Comparison of ENCODE assay signal across 16 cellular contexts in genomic region chr11:119976805-119977583, GRCh38.
DNase-seq lines count a peak whose midpoint lies in the region; ATAC-seq and TF ChIP-seq lines count a peak whose summit lies in the region.
"Had no signal": no experiment of that assay in that cellular context is flagged by ENCODE, and none has a peak within 500 bp of the region (broad histone marks: within the 10 kb centered on the region; RNA-seq: fewer than 3 reads in every experiment).

No MANE protein-coding gene starts in this region.

- H3F3A ChIP-seq in SK-N-SH (replicated peaks; ENCODE audit: insufficient read depth) = no peaks in the 10 kb centered on the region

- H3K27me3 ChIP-seq in layer of hippocampus (ENCODE audit: control insufficient read depth, insufficient read depth, low read length) = no peaks in the 10 kb centered on the region
- H3K27me3 ChIP-seq in osteoblast (ENCODE audit: insufficient read depth, low read length) = peaks cover 11% of the 10 kb centered on the region
- H3K27me3 ChIP-seq in SK-N-SH (ENCODE audit: insufficient read depth) = no peaks in the 10 kb centered on the region; the same call in 1 of the 2 replicates

- H2AFZ ChIP-seq in osteoblast (ENCODE audit: low read length) = no peak overlapping the region
- H2AFZ ChIP-seq in SK-N-SH (ENCODE audit: low read depth) = no peak overlapping the region

- no peak overlapping the region for H3K4me2 ChIP-seq in osteoblast (ENCODE audit: insufficient read depth, low read length)
- H3K4me2 ChIP-seq in SK-N-SH = no peak overlapping the region
- H3K4me2 ChIP-seq: KMS-11 had no signal

- TF ChIP-seq RAD21 in SK-N-SH (IDR thresholded peaks at IDR 0.05; ENCODE audit: low read length) = no peak

- TF ChIP-seq CTCF in osteoblast (IDR thresholded peaks at IDR 0.05; ENCODE audit: extremely low read depth, low read depth, low read length) (no peak), RWPE1 (conservative IDR thresholded peaks at IDR 0.05; ENCODE audit: low read depth) (no peak), SK-N-SH (IDR thresholded peaks at IDR 0.05) (no peak)

- DNase-seq in caudate nucleus (lab: John Stamatoyannopoulos, UW) = peak in 5 of 61 donors; percentile 36 to 66 (median 55)
- DNase-seq in osteoblast (ENCODE audit: insufficient read length, low spot score, missing footprints) = peak; percentile 58
- no peak for DNase-seq in RWPE1 (ENCODE audit: low spot score)
- DNase-seq in SK-N-SH = no peak
- DNase-seq in NCI-H187 (lab: John Stamatoyannopoulos, UW) = no peak
- DNase-seq: AML-193, GDM1, NCI-H187 treated with DMSO at 0.1 percent for 48 hours, NCI-H226, NCI-H82, OCI-M1, SHP77 had no signal

- CTCF ChIA-PET in RWPE1 (lab: Yijun Ruan, JAX) (no interaction called here), SK-N-SH (lab: Yijun Ruan, JAX) (no interaction called here)

- no peaks in the 10 kb centered on the region for H4K20me1 ChIP-seq in osteoblast (ENCODE audit: insufficient read depth, low read length)
- no peaks in the 10 kb centered on the region for H4K20me1 ChIP-seq in SK-N-SH (ENCODE audit: insufficient read depth)

- H3K36me3 ChIP-seq in osteoblast (ENCODE audit: insufficient read depth, low read length) (no peaks in the 10 kb centered on the region), SK-N-SH (replicated peaks in 1 of 2; ENCODE audit: control insufficient read depth in 1 of 2, insufficient read depth in 2 of 2, low read length in 1 of 2) (no peaks in the 10 kb centered on the region)

- no peaks in the 10 kb centered on the region for H3K9me2 ChIP-seq in SK-N-SH

- no peak for ATAC-seq in HG02840 (IDR thresholded peaks at IDR 0.05; ENCODE audit: low FRiP score, unreplicated experiment)

- H3K4me3 ChIP-seq in osteoblast (ENCODE audit: insufficient read depth, low read length) = no peak overlapping the region
- H3K4me3 ChIP-seq in SK-N-SH (ENCODE audit: low read depth in 2 of 2, low read length in 1 of 2) = no peak overlapping the region
- H3K4me3 ChIP-seq: SK-N-MC had no signal

- H3K9me3 ChIP-seq in osteoblast (ENCODE audit: low read depth, low read length) (no peaks in the 10 kb centered on the region), SK-N-SH (no peaks in the 10 kb centered on the region)

- TF ChIP-seq EP300 in SK-N-SH (IDR thresholded peaks at IDR 0.05; ENCODE audit: borderline replicate concordance in 1 of 2, low read depth in 1 of 2, low read length in 1 of 2) = no peak

- H3K79me2 ChIP-seq in osteoblast (ENCODE audit: insufficient read depth, low read length) (no peaks in the 10 kb centered on the region), SK-N-SH (ENCODE audit: insufficient read depth) (no peaks in the 10 kb centered on the region)

- H3K4me1 ChIP-seq in osteoblast (ENCODE audit: insufficient read depth, low read length) (no peaks in the 10 kb centered on the region), SK-N-SH (ENCODE audit: control insufficient read depth in 1 of 2, insufficient read depth in 2 of 2, low read depth in 1 of 2, low read length in 1 of 2) (peaks cover 0 to 30% of the 10 kb centered on the region in 2 experiments; a peak in 1 of 4 replicates)

- POLR2A ChIA-PET in RWPE1 (lab: Yijun Ruan, JAX; ENCODE audit: low non-redundant PET) = no interaction called here
- POLR2A ChIA-PET in SK-N-SH (lab: Yijun Ruan, JAX) = no interaction called here

- H3K9ac ChIP-seq in SK-N-SH = no peak overlapping the region
- H3K9ac ChIP-seq: KMS-11 had no signal

- H3K27ac ChIP-seq in caudate nucleus (ENCODE audit: low read depth, low read length) = peak overlapping the region; percentile 94
- peak overlapping the region; percentile 96 for H3K27ac ChIP-seq in layer of hippocampus (ENCODE audit: low read depth, low read length)
- H3K27ac ChIP-seq in osteoblast (ENCODE audit: low read depth, low read length) = no peak overlapping the region
- H3K27ac ChIP-seq in RWPE1 = no peak overlapping the region
- peak overlapping the region in 1 of 2 experiments; percentile 60; a peak in 2 of 4 replicates for H3K27ac ChIP-seq in SK-N-SH (ENCODE audit: low read depth in 2 of 2, low read length in 1 of 2)
- H3K27ac ChIP-seq: KMS-11, SK-N-MC had no signal

- 41% methylated on average over 13 of the region's 13 CpGs for WGBS in SK-N-SH (ENCODE audit: low lambda C conversion rate)

TF ChIP-seq in SK-N-SH, 30 proteins besides CTCF, POLR2A, EP300 and RAD21:
- no peak for TF ChIP-seq EZH2phosphoT487 (IDR thresholded peaks at IDR 0.05; ENCODE audit: borderline replicate concordance, low read depth)
- TF ChIP-seq POLR2AphosphoS5 (IDR thresholded peaks at IDR 0.05; ENCODE audit: low read depth, low read length) = no peak
TF ChIP-seq in SK-N-SH: peak in this region for 0.

Comparison
In these comparisons a context has a peak if more than half of its experiments do, and no peak if none do; other contexts are left out.
1. H3K27ac ChIP-seq: peak in caudate nucleus (single experiment) and layer of hippocampus (single experiment); none in osteoblast (single experiment) and RWPE1 (single experiment).